ENCODE assay signal across 8 cellular contexts in the genomic region with DNA sequence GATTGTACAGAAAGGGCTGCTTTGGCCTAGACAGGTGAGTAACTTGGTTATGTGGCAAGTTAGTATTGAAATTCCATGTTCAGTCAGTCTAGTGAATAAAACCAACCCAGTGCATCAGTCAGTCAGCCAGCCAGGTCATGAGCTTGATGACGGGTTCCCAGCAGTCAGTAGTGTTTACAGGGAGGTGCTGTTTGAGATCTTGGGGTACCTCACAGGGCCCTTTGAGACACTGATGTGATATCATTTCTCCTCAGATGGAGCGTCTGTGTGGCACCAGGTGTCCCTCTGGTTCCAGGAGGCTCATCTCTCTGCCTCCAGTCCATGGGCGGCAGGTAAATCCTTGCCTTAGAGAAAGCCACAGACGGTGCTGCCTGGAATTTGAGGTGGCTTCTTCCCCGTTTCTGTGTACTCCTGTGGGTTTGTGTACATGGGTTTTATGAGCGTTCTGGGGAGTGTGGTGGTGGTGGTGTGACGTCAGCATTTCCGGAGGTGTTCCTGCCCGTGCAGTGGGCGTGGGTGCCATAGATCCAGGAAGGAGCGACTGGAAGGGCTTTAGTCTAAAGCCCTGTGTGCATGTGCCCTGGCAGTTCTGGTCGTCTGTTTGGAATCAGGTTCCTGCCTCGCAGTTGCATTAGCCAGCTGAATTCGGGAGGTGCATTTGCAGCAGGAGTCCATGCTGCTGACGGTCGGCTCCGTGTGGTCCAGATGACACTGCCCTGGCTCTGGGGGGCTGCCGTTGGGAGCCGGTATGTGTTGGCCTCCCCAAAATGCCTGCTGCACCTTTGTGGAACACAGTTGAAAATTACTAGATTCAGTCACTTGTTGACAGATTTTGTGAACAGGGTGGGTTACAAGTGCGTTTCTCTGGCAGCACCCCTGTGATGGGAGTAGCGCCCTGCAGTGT. TPM values are rescaled to one million over a fixed set of nuclear protein-coding genes. Genes with fewer than 3 reads are reported as not detected.
DNase-seq lines count a peak whose midpoint lies in the region; ATAC-seq, FAIRE-seq and TF ChIP-seq lines count a peak whose summit lies in the region.

No MANE protein-coding gene starts in this region.

- no peak overlapping the region for H2AFZ ChIP-seq in HepG2 (ENCODE audit: low read length)

- TF ChIP-seq RAD21 in HepG2 (CRISPR knock-in tag; IDR thresholded peaks at IDR 0.05), result no peak

- peak overlapping the region; percentile 62 to 96 (median 94) for H3K27ac Mint-ChIP-seq in naive thymus-derived CD4-positive, alpha-beta T cell

- in situ Hi-C loops in HepG2 (cut with HindIII; ENCODE audit: extremely low pct_ligation_motif_present, low pct_unique_long_range_greater_than_20kb), result no loop called here

- no peak for DNase-seq in HepG2 (ENCODE audit: low spot score)
- no peak for DNase-seq in right lobe of liver
- peak; percentile 43 for DNase-seq in activated gamma-delta T cell treated with anti-CD3 and anti-CD28 coated beads, Interleukin-2, amount 50 U/mL, for 16 hours (ENCODE audit: low read depth)
- peak in 8 of 9 donors; percentile 56 to 79 (median 71) for DNase-seq in naive thymus-derived CD4-positive, alpha-beta T cell
- no peak for DNase-seq in NCI-H82 treated with DMSO at 0.1 percent for 48 hours (lab: John Stamatoyannopoulos, UW; ENCODE audit: unreplicated experiment)
- no peak for DNase-seq in H4 (ENCODE audit: low spot score)

- H3K4me2 ChIP-seq in HepG2 (ENCODE audit: low read depth, low read length), result peak overlapping the region; percentile 98

- H3K27ac ChIP-seq in HepG2 (ENCODE audit: extremely low read length, insufficient read depth, low read length) (no peak overlapping the region), right lobe of liver (no peak overlapping the region)
- H3K27ac ChIP-seq in naive thymus-derived CD4-positive, alpha-beta T cell (ENCODE audit: low read depth, low read length), result peak overlapping the region; percentile 96

- 90% methylated on average over 10 of the region's 21 CpGs for WGBS in HepG2 (ENCODE audit: low lambda C conversion rate)
- WGBS in right lobe of liver (ENCODE audit: insufficient coverage, low coverage, low lambda C conversion rate, missing lambda C conversion rate), result 58% methylated on average over 6 of the region's 21 CpGs

- H3K79me2 ChIP-seq in HepG2 (ENCODE audit: insufficient read depth, low read length), result peaks cover 70% of the 10 kb centered on the region

- peaks cover 0 to 25% (median 6%) of the 10 kb centered on the region in 5 donors for H3K36me3 Mint-ChIP-seq in naive thymus-derived CD4-positive, alpha-beta T cell

- no TSS peak for BruUV-seq in HepG2 (replicated peaks; lab: Mats Ljungman, UMichigan)

- TF ChIP-seq POLR2A in HepG2 (IDR thresholded peaks at IDR 0.05; ENCODE audit: insufficient read depth in 1 of 2, low read depth in 2 of 2, low read length in 2 of 2), result no peak
- TF ChIP-seq POLR2A in right lobe of liver (IDR thresholded peaks at IDR 0.05), result no peak

- H3K4me1 ChIP-seq in HepG2 (ENCODE audit: insufficient read depth, low read length), result peaks cover 43% of the 10 kb centered on the region
- H3K4me1 ChIP-seq in right lobe of liver, result peaks cover 0 to 20% (median 5%) of the 10 kb centered on the region in 4 donors
- peaks cover 46 to 72% of the 10 kb centered on the region in 2 donors for H3K4me1 ChIP-seq in naive thymus-derived CD4-positive, alpha-beta T cell (ENCODE audit: control insufficient read depth in 2 of 2, insufficient read depth in 2 of 2, low read length in 2 of 2)

- no peak for FAIRE-seq in HepG2 (lab: Jason Lieb, UNC)

- POLR2A ChIA-PET in HepG2 (lab: Yijun Ruan, JAX), result no interaction called here
- POLR2A ChIA-PET in naive thymus-derived CD4-positive, alpha-beta T cell (lab: Charles Lee), result interaction anchor here (0.6 to 0.8 kb wide), 2 partner anchors 113 to 428 kb away, joined by 3 read pairs; no protein-coding TSS in a partner anchor

- H3K4me3 Mint-ChIP-seq in naive thymus-derived CD4-positive, alpha-beta T cell, result peak overlapping the region; percentile 85 to 92 (median 89)

- no peak for ATAC-seq in HepG2
- ATAC-seq in right lobe of liver, result no peak
- ATAC-seq in naive thymus-derived CD4-positive, alpha-beta T cell, result no peak
- no peak for ATAC-seq in GM18511 (IDR thresholded peaks at IDR 0.05; ENCODE audit: unreplicated experiment)
- ATAC-seq in GM21367 (IDR thresholded peaks at IDR 0.05; ENCODE audit: unreplicated experiment), result no peak

- H3K4me3 ChIP-seq in HepG2 (replicated peaks in 1 of 3; ENCODE audit: insufficient read depth in 1 of 3, low read depth in 2 of 3, low read length in 3 of 3) (peak overlapping the region; percentile 74 to 90 (median 89)), right lobe of liver (peak overlapping the region in 1 of 3 donors; percentile 98)
- H3K4me3 ChIP-seq in naive thymus-derived CD4-positive, alpha-beta T cell (ENCODE audit: low read length), result peak overlapping the region; percentile 94

- TF ChIP-seq CTCF in HepG2 (CRISPR knock-in tag; IDR thresholded peaks at IDR 0.05) (no peak), right lobe of liver (IDR thresholded peaks at IDR 0.05) (no peak)

- intact Hi-C loops in HepG2 (cut with micrococcal nuclease; ENCODE audit: unreplicated experiment), result no loop called here
- intact Hi-C loops in right lobe of liver (cut with DNase I), result loop anchor here in 1 of 2 donors (10.0 kb wide), 1 partner anchor 313 kb away; no protein-coding TSS in a partner anchor
- intact Hi-C loops in naive thymus-derived CD4-positive, alpha-beta T cell (cut with micrococcal nuclease), result no loop called here

- H3K9ac ChIP-seq in HepG2 (ENCODE audit: insufficient read depth, low read depth, low read length), result peak overlapping the region; percentile 96

- no peaks in the 10 kb centered on the region for H3K9me3 ChIP-seq in HepG2 (ENCODE audit: low read length)
- no peaks in the 10 kb centered on the region for H3K9me3 ChIP-seq in right lobe of liver
- no peaks in the 10 kb centered on the region for H3K9me3 ChIP-seq in naive thymus-derived CD4-positive, alpha-beta T cell (ENCODE audit: control insufficient read depth in 2 of 3, low read length in 3 of 3)

- no peaks in the 10 kb centered on the region; a peak in 1 of 5 replicates for H3K27me3 ChIP-seq in HepG2 (ENCODE audit: control insufficient read depth in 1 of 2, insufficient read depth in 2 of 2, low read length in 2 of 2)
- no peaks in the 10 kb centered on the region for H3K27me3 ChIP-seq in right lobe of liver
- no peaks in the 10 kb centered on the region for H3K27me3 ChIP-seq in naive thymus-derived CD4-positive, alpha-beta T cell (ENCODE audit: control insufficient read depth in 2 of 2, insufficient read depth in 2 of 2, low read length in 2 of 2)

- CTCF ChIA-PET in HepG2 (lab: Yijun Ruan, JAX; ENCODE audit: low intra/inter-chr PET ratio, low total read pairs), result no interaction called here
- CTCF ChIA-PET in naive thymus-derived CD4-positive, alpha-beta T cell (lab: Charles Lee), result no interaction called here

- peaks cover 0 to 3% (median 0%) of the 10 kb centered on the region in 5 donors for H3K27me3 Mint-ChIP-seq in naive thymus-derived CD4-positive, alpha-beta T cell

- peaks cover 12% of the 10 kb centered on the region; the same call in 1 of the 2 replicates for H4K20me1 ChIP-seq in HepG2 (ENCODE audit: insufficient read depth, low read length)

- peaks cover 54 to 86% (median 79%) of the 10 kb centered on the region in 7 donors for H3K4me1 Mint-ChIP-seq in naive thymus-derived CD4-positive, alpha-beta T cell

- H3K9me3 Mint-ChIP-seq in naive thymus-derived CD4-positive, alpha-beta T cell, result peaks cover 0 to 5% (median 0%) of the 10 kb centered on the region in 11 donors

- no peak for TF ChIP-seq EP300 in HepG2 (IDR thresholded peaks at IDR 0.05; ENCODE audit: low read depth in 2 of 2, low read length in 2 of 2)
- no peak for TF ChIP-seq EP300 in HepG2 (CRISPR knock-in tag; IDR thresholded peaks at IDR 0.05; ENCODE audit: borderline replicate concordance)

- peaks cover 2 to 5% of the 10 kb centered on the region in 2 experiments; a peak in 2 of 5 replicates for H3K36me3 ChIP-seq in HepG2 (replicated peaks in 1 of 2; ENCODE audit: control insufficient read depth in 1 of 2, insufficient read depth in 2 of 2, low read length in 2 of 2)
- H3K36me3 ChIP-seq in right lobe of liver, result no peaks in the 10 kb centered on the region
- peaks cover 0 to 7% (median 0%) of the 10 kb centered on the region in 3 experiments for H3K36me3 ChIP-seq in naive thymus-derived CD4-positive, alpha-beta T cell (ENCODE audit: control insufficient read depth in 2 of 3, insufficient read depth in 3 of 3, low read length in 3 of 3)

TF ChIP-seq in HepG2, 621 proteins besides CTCF, POLR2A, EP300 and RAD21 (continues in another document):
- TF ChIP-seq EED (CRISPR knock-in tag; IDR thresholded peaks at IDR 0.05) (no peak), KLF15 (CRISPR knock-in tag; IDR thresholded peaks at IDR 0.05; ENCODE audit: borderline replicate concordance) (no peak)

RNA-seq across cellular contexts. Expression of a gene that starts 2.1 kb away (rescaled TPM):
- total RNA-seq in HepG2 (2016; rRNA removed; fragmentation: Illumina TruSeq; extraction: Trizol) (9.9 and 11.0 TPM in 2 replicates), right lobe of liver (10 to 100 TPM in 1 of 6 experiments, 1 to 10 TPM in 5; 7.5 to 10.4 (median 8.2) TPM)
- total RNA-seq in HepG2 (2016; cell fraction: cytosol; rRNA removed; fragmentation: Illumina TruSeq; extraction: Trizol; ENCODE audit: low read depth), result 3.1 and 4.7 TPM in 2 replicates
- 9.0 and 10.9 TPM in 2 replicates for total RNA-seq in HepG2 (2016; cell fraction: insoluble cytoplasmic fraction; rRNA removed; fragmentation: Illumina TruSeq; extraction: Trizol)
- 4.2 and 4.6 TPM in 2 replicates for total RNA-seq in HepG2 (2016; cell fraction: membrane; rRNA removed; fragmentation: Illumina TruSeq; extraction: Trizol)
- 8.1 and 9.4 TPM in 2 replicates for total RNA-seq in HepG2 (2016; cell fraction: nucleus; rRNA removed; fragmentation: Illumina TruSeq; extraction: Trizol)
- polyA plus RNA-seq in HepG2 (2011; rRNA removed), result 6.9 and 8.0 TPM in 2 replicates
- polyA plus RNA-seq in HepG2 (2011; cell fraction: cytosol; rRNA removed), result 4.9 and 6.4 TPM in 2 replicates
- polyA plus RNA-seq in HepG2 (2011; cell fraction: nucleus; rRNA removed), result 14.1 and 18.1 TPM in 2 replicates
- polyA plus RNA-seq in HepG2 (2012), result 5.4 and 8.7 TPM in 2 replicates
- polyA plus RNA-seq in HepG2 (2016; cell fraction: cytosol; fragmentation: Illumina TruSeq; extraction: Trizol; ENCODE audit: low read depth), result 0.57 and 0.62 TPM in 2 replicates
- 9.2 and 9.6 TPM in 2 replicates for polyA plus RNA-seq in HepG2 (2016; cell fraction: insoluble cytoplasmic fraction; fragmentation: Illumina TruSeq; extraction: Trizol; ENCODE audit: low read depth)
- polyA plus RNA-seq in HepG2 (2016; cell fraction: membrane; fragmentation: Illumina TruSeq; extraction: Trizol; ENCODE audit: low read depth), result 1.5 and 1.8 TPM in 2 replicates
- 12.6 and 13.4 TPM in 2 replicates for polyA plus RNA-seq in HepG2 (2016; cell fraction: nucleus; fragmentation: Illumina TruSeq; extraction: Trizol; ENCODE audit: insufficient read depth, low read depth)
- polyA minus RNA-seq in HepG2 (2011; rRNA and poly(A)+ RNA removed; ENCODE audit: low replicate concordance), result 12.3 and 14.8 TPM in 2 replicates
- polyA minus RNA-seq in HepG2 (2011; cell fraction: cytosol; rRNA and poly(A)+ RNA removed), result 5.7 and 6.2 TPM in 2 replicates
- polyA minus RNA-seq in HepG2 (2011; cell fraction: nucleus; rRNA and poly(A)+ RNA removed), result 11.6 and 14.5 TPM in 2 replicates
- total RNA-seq in naive thymus-derived CD4-positive, alpha-beta T cell, result 10 to 100 TPM; 38.8 to 75.3 (median 41.2) TPM
- polyA plus RNA-seq in naive thymus-derived CD4-positive, alpha-beta T cell, result 10 to 100 TPM; 11.6 to 30.6 TPM
- 10.3 and 14.7 TPM in 2 replicates for total RNA-seq in H4 (2014; rRNA removed; shearing (Covaris generic))

Comparison
In these comparisons a context has a peak if more than half of its experiments do, and no peak if none do; other contexts are left out.
1. DNase-seq: peak in activated gamma-delta T cell treated with anti-CD3 and anti-CD28 coated beads, Interleukin-2, amount 50 U/mL, for 16 hours (single experiment) and naive thymus-derived CD4-positive, alpha-beta T cell (8 of 9); none in HepG2 (single experiment), right lobe of liver (0 of 3), NCI-H82 treated with DMSO at 0.1 percent for 48 hours (single experiment) and H4 (single experiment).